8 cellular contexts compared by ENCODE assay signal in genomic region chr22:25362215-25362882, GRCh38.
DNase-seq lines count a peak whose midpoint lies in the region; ATAC-seq and TF ChIP-seq lines count a peak whose summit lies in the region.

No MANE protein-coding gene starts in this region.

- no TSS peak for BruUV-seq in PC-9 (replicated peaks; lab: Mats Ljungman, UMichigan)

- no peak overlapping the region for H3K27ac Mint-ChIP-seq in activated T-helper 1 cell treated with anti-CD3 and anti-CD28 coated beads, Interleukin-12 subunit alpha, Interleukin-12 subunit beta, Interleukin-2, Interleukin-4 antibody, amounts not matched to agents 30 ng/mL and 10 ng/mL and 1 ng/mL, durations not matched to agents 14 hours and 24 hours and 36 hours

- H3K27me3 ChIP-seq in PC-9 (ENCODE audit: insufficient read depth, low read depth) (no peaks in the 10 kb centered on the region), osteoblast (ENCODE audit: insufficient read depth, low read length) (no peaks in the 10 kb centered on the region), thoracic aorta (replicated peaks; ENCODE audit: insufficient read depth) (no peaks in the 10 kb centered on the region)

- H3K36me3 Mint-ChIP-seq in activated T-helper 1 cell treated with anti-CD3 and anti-CD28 coated beads, Interleukin-12 subunit alpha, Interleukin-12 subunit beta, Interleukin-2, Interleukin-4 antibody, amounts not matched to agents 30 ng/mL and 10 ng/mL and 1 ng/mL, durations not matched to agents 14 hours and 24 hours and 36 hours (ENCODE audit: low read depth), result peaks cover 2% of the 10 kb centered on the region

- no peaks in the 10 kb centered on the region for H3K9me3 ChIP-seq in PC-9 (ENCODE audit: insufficient read depth, low read depth)
- no peaks in the 10 kb centered on the region for H3K9me3 ChIP-seq in osteoblast (ENCODE audit: low read depth, low read length)
- no peaks in the 10 kb centered on the region for H3K9me3 ChIP-seq in thoracic aorta

- H3K4me1 ChIP-seq in PC-9 (replicated peaks; ENCODE audit: insufficient read depth) (no peaks in the 10 kb centered on the region), osteoblast (ENCODE audit: insufficient read depth, low read length) (no peaks in the 10 kb centered on the region), thoracic aorta (ENCODE audit: control insufficient read depth in 1 of 2, low read depth in 2 of 2) (peaks cover 3 to 29% of the 10 kb centered on the region in 2 donors)

- H3K9me3 Mint-ChIP-seq in activated T-helper 1 cell treated with anti-CD3 and anti-CD28 coated beads, Interleukin-12 subunit alpha, Interleukin-12 subunit beta, Interleukin-2, Interleukin-4 antibody, amounts not matched to agents 30 ng/mL and 10 ng/mL and 1 ng/mL, durations not matched to agents 14 hours and 24 hours and 36 hours, result no peaks in the 10 kb centered on the region

- TF ChIP-seq CTCF in AG09319 (IDR thresholded peaks at IDR 0.05; ENCODE audit: low read depth, low read length) (peak; percentile 96), PC-9 (conservative IDR thresholded peaks at IDR 0.05) (peak; percentile 98), fibroblast of villous mesenchyme (IDR thresholded peaks at IDR 0.05; ENCODE audit: insufficient read depth, low read depth, low read length) (peak; percentile 93), osteoblast (IDR thresholded peaks at IDR 0.05; ENCODE audit: extremely low read depth, low read depth, low read length) (peak; percentile 87), thoracic aorta (IDR thresholded peaks at IDR 0.05) (peak; percentile 88)

- H2AFZ ChIP-seq in PC-9 (no peak overlapping the region), osteoblast (ENCODE audit: low read length) (no peak overlapping the region)

- H3K4me1 Mint-ChIP-seq in activated T-helper 1 cell treated with anti-CD3 and anti-CD28 coated beads, Interleukin-12 subunit alpha, Interleukin-12 subunit beta, Interleukin-2, Interleukin-4 antibody, amounts not matched to agents 30 ng/mL and 10 ng/mL and 1 ng/mL, durations not matched to agents 14 hours and 24 hours and 36 hours (ENCODE audit: low read depth), result peaks cover 9% of the 10 kb centered on the region

- no peaks in the 10 kb centered on the region for H3K36me3 ChIP-seq in PC-9 (ENCODE audit: low read depth)
- peaks cover 3% of the 10 kb centered on the region for H3K36me3 ChIP-seq in osteoblast (ENCODE audit: insufficient read depth, low read length)
- H3K36me3 ChIP-seq in thoracic aorta, result peaks cover 14% of the 10 kb centered on the region

- H3K4me3 ChIP-seq in PC-9, result no peak overlapping the region
- H3K4me3 ChIP-seq in fibroblast of villous mesenchyme (ENCODE audit: low read depth, low read length), result no peak overlapping the region
- H3K4me3 ChIP-seq in osteoblast (ENCODE audit: insufficient read depth, low read length), result no peak overlapping the region
- H3K4me3 ChIP-seq in thoracic aorta, result no peak overlapping the region

- intact Hi-C loops in PC-9 (cut with micrococcal nuclease; ENCODE audit: unreplicated experiment), result loop anchor here (1.0 kb wide), 1 partner anchor 86 kb away; no protein-coding TSS in a partner anchor
- intact Hi-C loops in activated T-helper 1 cell treated with anti-CD3 and anti-CD28 coated beads, Interleukin-12 subunit alpha, Interleukin-12 subunit beta, Interleukin-2, Interleukin-4 antibody, amounts not matched to agents 30 ng/mL and 10 ng/mL and 1 ng/mL, durations not matched to agents 14 hours and 24 hours and 36 hours (cut with micrococcal nuclease), result loop anchor here (1.0 to 2.0 kb wide), 2 partner anchors 42 to 86 kb away; no protein-coding TSS in a partner anchor

- H3K9me2 ChIP-seq in PC-9 (ENCODE audit: insufficient read depth), result no peaks in the 10 kb centered on the region

- H4K20me1 ChIP-seq in PC-9 (ENCODE audit: insufficient read depth), result peaks cover 18% of the 10 kb centered on the region
- peaks cover 28% of the 10 kb centered on the region for H4K20me1 ChIP-seq in osteoblast (ENCODE audit: insufficient read depth, low read length)

- no peak for DNase-seq in AG09319 (ENCODE audit: extremely low read depth, low read depth)
- DNase-seq in GM19240 (ENCODE audit: insufficient read length, low spot score), result peak; percentile 84
- peak in 1 of 2 experiments; percentile 40 for DNase-seq in PC-9
- peak; percentile 57 for DNase-seq in activated T-helper 1 cell treated with anti-CD3 and anti-CD28 coated beads, Interleukin-12 subunit alpha, Interleukin-12 subunit beta, Interleukin-2, Interleukin-4 antibody, amounts not matched to agents 30 ng/mL and 10 ng/mL and 1 ng/mL, durations not matched to agents 14 hours and 24 hours and 36 hours (ENCODE audit: low spot score)
- DNase-seq in fibroblast of villous mesenchyme (ENCODE audit: low read depth), result peak; percentile 45
- peak; percentile 96 for DNase-seq in osteoblast (ENCODE audit: insufficient read length, low spot score, missing footprints)
- peak; percentile 52 for DNase-seq in thoracic aorta (ENCODE audit: low spot score)

- H3K4me2 ChIP-seq in PC-9 (no peak overlapping the region), osteoblast (ENCODE audit: insufficient read depth, low read length) (peak overlapping the region; percentile 12)

- POLR2A ChIA-PET in PC-9 (lab: Charles Lee; ENCODE audit: unreplicated experiment), result no interaction called here

- H3K79me2 ChIP-seq in PC-9 (ENCODE audit: low read depth) (no peaks in the 10 kb centered on the region), osteoblast (ENCODE audit: insufficient read depth, low read length) (peaks cover 2% of the 10 kb centered on the region)

- no peaks in the 10 kb centered on the region for H3F3A ChIP-seq in PC-9 (ENCODE audit: insufficient read depth, low read depth)

- H3K27ac ChIP-seq in PC-9 (no peak overlapping the region), osteoblast (ENCODE audit: low read depth, low read length) (no peak overlapping the region), thoracic aorta (peak overlapping the region; percentile 35 to 63)

- no peaks in the 10 kb centered on the region for H3K27me3 Mint-ChIP-seq in activated T-helper 1 cell treated with anti-CD3 and anti-CD28 coated beads, Interleukin-12 subunit alpha, Interleukin-12 subunit beta, Interleukin-2, Interleukin-4 antibody, amounts not matched to agents 30 ng/mL and 10 ng/mL and 1 ng/mL, durations not matched to agents 14 hours and 24 hours and 36 hours (ENCODE audit: insufficient read depth)

- CTCF ChIA-PET in PC-9 (lab: Charles Lee), result no interaction called here

- H3K4me3 Mint-ChIP-seq in activated T-helper 1 cell treated with anti-CD3 and anti-CD28 coated beads, Interleukin-12 subunit alpha, Interleukin-12 subunit beta, Interleukin-2, Interleukin-4 antibody, amounts not matched to agents 30 ng/mL and 10 ng/mL and 1 ng/mL, durations not matched to agents 14 hours and 24 hours and 36 hours, result no peak overlapping the region

- ATAC-seq in thoracic aorta (ENCODE audit: insufficient number of reproducible peaks, low FRiP score, low read depth), result no peak
- no peak for ATAC-seq in GM19455 (IDR thresholded peaks at IDR 0.05; ENCODE audit: unreplicated experiment)

Comparison
In these comparisons a context has a peak if more than half of its experiments do, and no peak if none do; other contexts are left out.
1. H3K27ac ChIP-seq: peak in thoracic aorta (2 of 2); none in PC-9 (single experiment) and osteoblast (single experiment).
2. Peak in every context shown above with its lines, with median percentiles within 50 percentile points of each other: CTCF ChIP-seq.